Comparison of ENCODE assay signal across 23 cellular contexts in the genomic region with DNA sequence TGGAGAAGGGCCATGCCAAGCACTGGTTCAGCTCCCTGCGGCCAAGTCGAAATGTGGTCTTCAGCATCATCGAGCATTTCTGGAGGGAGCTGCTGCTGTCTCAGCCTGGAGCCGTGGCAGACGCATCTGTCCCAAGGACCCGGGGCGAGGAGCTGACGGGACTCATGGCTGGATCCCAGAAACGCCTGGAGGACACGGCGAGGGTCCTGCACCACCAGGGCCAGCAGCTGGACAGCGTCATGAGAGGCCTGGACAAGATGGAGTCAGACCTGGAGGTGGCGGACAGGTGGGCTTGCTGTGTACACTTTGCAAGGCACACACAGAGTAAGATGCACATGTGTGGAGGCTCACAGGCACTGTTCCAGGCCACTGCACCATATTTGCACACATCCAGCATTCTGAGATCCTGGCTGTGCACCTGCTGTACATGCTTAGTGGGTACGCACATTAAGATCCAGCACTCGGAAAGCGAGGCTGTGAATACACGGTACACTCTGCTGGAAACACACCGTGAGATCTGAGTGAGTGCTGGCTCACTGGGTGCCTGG. TPM values are rescaled to one million over a fixed set of nuclear protein-coding genes. Genes with fewer than 3 reads are reported as not detected.
DNase-seq lines count a peak whose midpoint lies in the region; ATAC-seq and TF ChIP-seq lines count a peak whose summit lies in the region.
"Had no signal": no experiment of that assay in that cellular context is flagged by ENCODE, and none has a peak within 500 bp of the region (broad histone marks: within the 10 kb centered on the region; RNA-seq: fewer than 3 reads in every experiment).

No MANE protein-coding gene starts in this region.

- no peaks in the 10 kb centered on the region for H3K27me3 ChIP-seq in lower lobe of right lung (ENCODE audit: low read depth)
- H3K27me3 ChIP-seq: cardiac muscle cell, esophagus squamous epithelium, left lung, right lobe of liver had no signal

- H3K4me3 Mint-ChIP-seq in T-helper 1 cell treated with Interleukin-12 subunit alpha and Interleukin-12 subunit beta and Interleukin-4 antibody, amounts not matched to agents 30 μg/mL and 1 μg/mL, for 36 hours: no peak overlapping the region
- no peak overlapping the region for H3K4me3 Mint-ChIP-seq in stimulated activated naive CD8-positive, alpha-beta T cell treated with anti-CD3 and anti-CD28 coated beads, Interleukin-15, amount 100 ng/mL, for 72 hours
- H3K4me3 Mint-ChIP-seq: B cell; stimulated activated memory B cell treated with anti-CD40 and anti-IgM and Interleukin-4, amounts not matched to agents 10 μg/mL and 1 μg/mL and 100 μg/mL, for 72 hours; type B pancreatic cell had no signal

- no peaks in the 10 kb centered on the region for H3K27me3 Mint-ChIP-seq in T-helper 1 cell treated with Interleukin-12 subunit alpha and Interleukin-12 subunit beta and Interleukin-4 antibody, amounts not matched to agents 30 μg/mL and 1 μg/mL, for 36 hours (ENCODE audit: low read depth)
- H3K27me3 Mint-ChIP-seq in stimulated activated naive CD8-positive, alpha-beta T cell treated with anti-CD3 and anti-CD28 coated beads, Interleukin-15, amount 100 ng/mL, for 72 hours: no peaks in the 10 kb centered on the region
- H3K27me3 Mint-ChIP-seq: B cell; stimulated activated memory B cell treated with anti-CD40 and anti-IgM and Interleukin-4, amounts not matched to agents 10 μg/mL and 1 μg/mL and 100 μg/mL, for 72 hours; type B pancreatic cell had no signal

- H3K36me3 Mint-ChIP-seq in T-helper 1 cell treated with Interleukin-12 subunit alpha and Interleukin-12 subunit beta and Interleukin-4 antibody, amounts not matched to agents 30 μg/mL and 1 μg/mL, for 36 hours (ENCODE audit: low read depth): peaks cover 6% of the 10 kb centered on the region

- peaks cover 28% of the 10 kb centered on the region for H3K36me3 ChIP-seq in lower lobe of right lung
- H3K36me3 ChIP-seq: cardiac muscle cell had no signal

- peak overlapping the region; percentile 36 for H3K27ac ChIP-seq in lower lobe of right lung
- H3K27ac ChIP-seq: 22Rv1, cardiac muscle cell, GM23248, left lung, right lobe of liver had no signal

- peak; percentile 8 for ATAC-seq in stimulated activated naive CD8-positive, alpha-beta T cell treated with anti-CD3 and anti-CD28 coated beads, Interleukin-15, amount 100 ng/mL, for 72 hours
- ATAC-seq in stimulated activated naive CD8-positive, alpha-beta T cell treated with anti-CD3 and anti-CD28 coated beads, Interleukin-15, Interleukin-2, amounts not matched to agents 100 U/mL and 50 U/mL, for 24 hours: no peak
- ATAC-seq in lower lobe of right lung: no peak
- no peak for ATAC-seq in GM18505 (IDR thresholded peaks at IDR 0.05; ENCODE audit: unreplicated experiment)
- no peak for ATAC-seq in sciatic nerve
- ATAC-seq: stimulated activated memory B cell treated with anti-CD40 and anti-IgM and Interleukin-4, amounts not matched to agents 10 μg/mL and 1 μg/mL and 100 μg/mL, for 72 hours had no signal

- no peaks in the 10 kb centered on the region for H3K9me3 Mint-ChIP-seq in T-helper 1 cell treated with Interleukin-12 subunit alpha and Interleukin-12 subunit beta and Interleukin-4 antibody, amounts not matched to agents 30 μg/mL and 1 μg/mL, for 36 hours
- H3K9me3 Mint-ChIP-seq in stimulated activated naive CD8-positive, alpha-beta T cell treated with anti-CD3 and anti-CD28 coated beads, Interleukin-15, amount 100 ng/mL, for 72 hours: no peaks in the 10 kb centered on the region
- H3K9me3 Mint-ChIP-seq: stimulated activated memory B cell treated with anti-CD40 and anti-IgM and Interleukin-4, amounts not matched to agents 10 μg/mL and 1 μg/mL and 100 μg/mL, for 72 hours; type B pancreatic cell had no signal

- H3K4me3 ChIP-seq in lower lobe of right lung: no peak overlapping the region
- H3K4me3 ChIP-seq: cardiac muscle cell, esophagus squamous epithelium, GM23248, left lung, right lobe of liver had no signal

- intact Hi-C loops in lower lobe of right lung (cut with DNase I) (no loop called here), sciatic nerve (cut with DNase I) (no loop called here)

- peaks cover 11% of the 10 kb centered on the region for H3K4me1 ChIP-seq in lower lobe of right lung
- H3K4me1 ChIP-seq: left lung had no signal

- H3K27ac Mint-ChIP-seq in T-helper 1 cell treated with Interleukin-12 subunit alpha and Interleukin-12 subunit beta and Interleukin-4 antibody, amounts not matched to agents 30 μg/mL and 1 μg/mL, for 36 hours: peak overlapping the region; percentile 72
- H3K27ac Mint-ChIP-seq in stimulated activated naive CD8-positive, alpha-beta T cell treated with anti-CD3 and anti-CD28 coated beads, Interleukin-15, amount 100 ng/mL, for 72 hours: no peak overlapping the region
- H3K27ac Mint-ChIP-seq: B cell, type B pancreatic cell had no signal

- no peaks in the 10 kb centered on the region for H3K9me3 ChIP-seq in lower lobe of right lung
- H3K9me3 ChIP-seq: esophagus squamous epithelium, left lung, right lobe of liver had no signal

- peaks cover 27% of the 10 kb centered on the region for H3K4me1 Mint-ChIP-seq in T-helper 1 cell treated with Interleukin-12 subunit alpha and Interleukin-12 subunit beta and Interleukin-4 antibody, amounts not matched to agents 30 μg/mL and 1 μg/mL, for 36 hours (ENCODE audit: low read depth)
- H3K4me1 Mint-ChIP-seq in stimulated activated naive CD8-positive, alpha-beta T cell treated with anti-CD3 and anti-CD28 coated beads, Interleukin-15, amount 100 ng/mL, for 72 hours: peaks cover 24% of the 10 kb centered on the region

- DNase-seq in T-helper 1 cell: no peak
- no peak for DNase-seq in stimulated activated naive CD8-positive, alpha-beta T cell treated with anti-CD3 and anti-CD28 coated beads, Interleukin-15, amount 100 ng/mL, for 72 hours
- DNase-seq in stimulated activated naive CD8-positive, alpha-beta T cell treated with anti-CD3 and anti-CD28 coated beads, Interleukin-15, Interleukin-2, amounts not matched to agents 100 U/mL and 50 U/mL, for 24 hours: no peak
- DNase-seq in lower lobe of right lung: no peak
- DNase-seq in NCI-H526 (lab: John Stamatoyannopoulos, UW): no peak
- no peak for DNase-seq in sciatic nerve (ENCODE audit: low spot score)
- DNase-seq: esophagus squamous epithelium, GM23248, KG1, left lung, NCI-H1048, NCI-H2081, NCI-H510A, occipital lobe, right lobe of liver, SW 1271 had no signal

- TF ChIP-seq POLR2A in GM18505 (IDR thresholded peaks at IDR 0.05; ENCODE audit: borderline replicate concordance, extremely low read depth, insufficient read depth, insufficient read length): no peak

- no peak for TF ChIP-seq CTCF in lower lobe of right lung (IDR thresholded peaks at IDR 0.05)

RNA-seq across cellular contexts. Expression of a gene that starts 12.8 kb away (rescaled TPM):
- total RNA-seq in lower lobe of right lung (23.1 TPM), sciatic nerve (32.3 TPM)

RNA-seq across cellular contexts. Expression of a gene that starts 12.9 kb away (rescaled TPM):
- 14.9 TPM for total RNA-seq in lower lobe of right lung
- 13.4 TPM for total RNA-seq in sciatic nerve
